In the genomic region with DNA sequence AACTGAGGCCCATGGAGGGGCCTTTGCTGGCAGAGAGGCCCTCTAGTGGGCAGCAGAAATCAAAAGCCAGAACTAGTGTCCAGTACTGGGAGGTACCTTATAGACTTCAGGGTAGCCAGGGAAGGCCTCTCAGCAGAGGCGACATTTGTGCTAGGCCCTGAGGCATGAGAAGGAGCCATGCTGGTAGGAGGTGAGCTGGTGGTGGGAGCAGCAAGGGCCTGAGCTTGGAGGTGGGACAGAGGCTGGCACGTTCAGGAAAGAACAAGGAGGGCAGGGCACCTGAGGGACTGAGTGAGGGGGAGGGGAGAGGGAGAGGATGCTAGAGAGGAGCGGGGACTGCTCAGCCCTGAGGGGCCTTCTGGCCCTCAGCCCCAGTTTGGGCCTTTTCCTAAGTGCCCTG, we compare ENCODE assay signal across 26 cellular contexts.
"Had no signal": no experiment of that assay in that cellular context is flagged by ENCODE, and none has a peak within 500 bp of the region (broad histone marks: within the 10 kb centered on the region; RNA-seq: fewer than 3 reads in every experiment).

No MANE protein-coding gene starts in this region.

- H3K36me3 ChIP-seq: ascending aorta, brain microvascular endothelial cell had no signal

- DNase-seq: activated CD4-positive, alpha-beta memory T cell treated with anti-CD3 and anti-CD28 coated beads, Interleukin-2, amount 10 ng/mL, durations not matched to agents 7 days and 5 days; activated CD4-positive, alpha-beta T cell treated with anti-CD3 and anti-CD28 coated beads for 1 hour; activated CD4-positive, alpha-beta T cell treated with anti-CD3 and anti-CD28 coated beads for 4 hours; activated CD4-positive, alpha-beta T cell treated with anti-CD3 and anti-CD28 coated beads, Interleukin-2, amount 10 ng/mL, durations not matched to agents 7 days and 5 days; activated CD4-positive, alpha-beta T cell treated with anti-CD3 and anti-CD28 coated beads, Interleukin-2, amount 50 U/mL, for 4 hours; activated CD8-positive, alpha-beta memory T cell treated with anti-CD3 and anti-CD28 coated beads, Interleukin-2, amount 50 U/mL, for 48 hours; activated gamma-delta T cell; activated naive CD4-positive, alpha-beta T cell; activated naive CD4-positive, alpha-beta T cell treated with anti-CD3 and anti-CD28 coated beads, Interleukin-2, amount 10 ng/mL, durations not matched to agents 7 days and 5 days; activated naive CD8-positive, alpha-beta T cell treated with anti-CD3 and anti-CD28 coated beads, Interleukin-2, amount 10 ng/mL, durations not matched to agents 7 days and 5 days; activated T-cell treated with anti-CD3 and anti-CD28 coated beads for 4 hours; activated T-cell treated with anti-CD3 and anti-CD28 coated beads, Interleukin-2, amount 50 U/mL, for 24 hours; activated T-cell treated with anti-CD3 and anti-CD28 coated beads, Interleukin-2, amount 50 U/mL, for 72 hours; brain microvascular endothelial cell; dorsolateral prefrontal cortex; effector memory CD4-positive, alpha-beta T cell; endodermal cell; foreskin fibroblast; T-helper 2 cell had no signal

- H3K4me1 ChIP-seq: ascending aorta had no signal

- H3K27ac ChIP-seq: ascending aorta, brain microvascular endothelial cell, coronary artery, dorsolateral prefrontal cortex had no signal

- H3K9me3 ChIP-seq: ascending aorta had no signal

- H3K27me3 ChIP-seq: ascending aorta, brain microvascular endothelial cell had no signal

- H3K4me3 ChIP-seq: ascending aorta, coronary artery, dorsolateral prefrontal cortex had no signal

- ATAC-seq: activated naive CD4-positive, alpha-beta T cell treated with anti-CD3 and anti-CD28 coated beads, Interleukin-2, amount 50 U/mL, for 72 hours; activated T-cell treated with anti-CD3 and anti-CD28 coated beads, Interleukin-2, amount 50 U/mL, for 72 hours; esophagus mucosa; WTC11 had no signal

- FAIRE-seq: bronchial epithelial cell, frontal cortex had no signal
